In the genomic region with DNA sequence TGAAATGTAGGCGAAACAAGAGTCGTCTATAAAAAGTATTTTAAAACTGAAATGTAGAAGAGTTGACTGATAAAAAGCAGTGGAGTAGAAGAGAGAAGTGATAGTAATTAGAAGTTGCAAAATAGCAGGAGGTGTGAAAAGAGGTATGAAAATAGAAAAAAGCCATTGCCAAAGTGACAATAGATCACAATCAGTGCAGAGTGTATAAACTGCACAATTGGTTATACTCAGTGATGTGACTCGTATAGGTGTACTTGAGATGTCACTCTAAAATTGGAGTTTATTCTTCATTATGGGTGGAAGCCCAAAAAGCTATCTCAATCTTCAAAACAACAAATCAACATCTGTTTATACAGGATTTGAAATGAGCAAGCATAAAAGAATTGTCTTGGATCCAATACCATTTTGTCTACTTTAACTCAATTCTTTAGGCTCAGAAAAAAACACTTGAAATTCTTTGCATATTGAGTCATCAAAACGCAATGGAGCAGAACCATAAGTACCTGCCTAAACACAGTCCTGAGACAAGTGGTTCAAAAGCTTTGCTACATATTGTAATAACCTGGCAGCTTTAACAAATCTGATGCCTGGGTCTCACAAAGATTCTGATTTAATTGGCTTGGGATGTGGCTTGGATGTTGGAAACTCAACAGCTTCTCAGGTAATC, we compare ENCODE assay signal across 8 cellular contexts. TPM values are rescaled to one million over a fixed set of nuclear protein-coding genes. Genes with fewer than 3 reads are reported as not detected.
DNase-seq lines count a peak whose midpoint lies in the region; ATAC-seq and TF ChIP-seq lines count a peak whose summit lies in the region.
"Had no signal": no experiment of that assay in that cellular context is flagged by ENCODE, and none has a peak within 500 bp of the region (broad histone marks: within the 10 kb centered on the region; RNA-seq: fewer than 3 reads in every experiment).

No MANE protein-coding gene starts in this region.

- TF ChIP-seq CTCF in lower lobe of right lung (IDR thresholded peaks at IDR 0.05) (no peak), nephron progenitor cell (IDR thresholded peaks at IDR 0.05) (no peak), suprapubic skin (IDR thresholded peaks at IDR 0.05) (no peak)

- no peaks in the 10 kb centered on the region for H3K27me3 Mint-ChIP-seq in nephron progenitor cell (ENCODE audit: low read depth, poor library complexity)

- no peak overlapping the region for H3K4me3 ChIP-seq in lower lobe of right lung
- no peak overlapping the region for H3K4me3 ChIP-seq in suprapubic skin

- H3K4me1 Mint-ChIP-seq in nephron progenitor cell = no peaks in the 10 kb centered on the region

- H3K27me3 ChIP-seq in lower lobe of right lung (ENCODE audit: low read depth) (no peaks in the 10 kb centered on the region), suprapubic skin (no peaks in the 10 kb centered on the region)

- H3K27ac Mint-ChIP-seq in nephron progenitor cell = no peak overlapping the region

- no peaks in the 10 kb centered on the region for H3K9me3 ChIP-seq in lower lobe of right lung
- H3K9me3 ChIP-seq in suprapubic skin = no peaks in the 10 kb centered on the region

- TF ChIP-seq POLR2A in suprapubic skin (IDR thresholded peaks at IDR 0.05) = no peak

- H3K36me3 Mint-ChIP-seq in nephron progenitor cell (ENCODE audit: low read depth) = peaks cover 49% of the 10 kb centered on the region

- DNase-seq in NCI-H524 treated with DMSO at 0.1 percent for 48 hours (lab: John Stamatoyannopoulos, UW) (peak; percentile 19), lower lobe of right lung (no peak), nephron progenitor cell (no peak), D341Med (ENCODE audit: low spot score) (no peak), suprapubic skin (ENCODE audit: low spot score in 2 of 2) (no peak)

- H3K36me3 ChIP-seq in lower lobe of right lung (peaks cover 13% of the 10 kb centered on the region), suprapubic skin (no peaks in the 10 kb centered on the region)

- 69% methylated on average over 4 of the region's 4 CpGs for WGBS in suprapubic skin

- H3K27ac ChIP-seq in lower lobe of right lung (no peak overlapping the region), suprapubic skin (no peak overlapping the region)
- H3K27ac ChIP-seq: VCaP had no signal

- peak; percentile 93 for ATAC-seq in GM19043 (IDR thresholded peaks at IDR 0.05; ENCODE audit: low read depth, unreplicated experiment)
- peak; percentile 68 for ATAC-seq in HG03025 (IDR thresholded peaks at IDR 0.05; ENCODE audit: low FRiP score, unreplicated experiment)
- peak; percentile 85 to 94 for ATAC-seq in lower lobe of right lung

- H3K4me1 ChIP-seq in lower lobe of right lung (peaks cover 8% of the 10 kb centered on the region), suprapubic skin (peaks cover 3% of the 10 kb centered on the region)

- no peak overlapping the region for H3K4me3 Mint-ChIP-seq in nephron progenitor cell

- TF ChIP-seq EP300 in suprapubic skin (IDR thresholded peaks at IDR 0.05) = no peak

- H3K9me3 Mint-ChIP-seq in nephron progenitor cell = peaks cover 3% of the 10 kb centered on the region

- intact Hi-C loops in lower lobe of right lung (cut with DNase I) = no loop called here

RNA-seq across cellular contexts. Expression of a gene that starts 8.8 kb away (rescaled TPM):
- total RNA-seq in lower lobe of right lung (13.4 TPM), suprapubic skin (1 to 10 TPM; 2.5 to 4.0 (median 3.4) TPM)

RNA-seq across cellular contexts. Expression of a gene that starts 9.3 kb away (rescaled TPM):
- total RNA-seq in lower lobe of right lung (24.3 TPM), suprapubic skin (10 to 100 TPM in 3 of 4 donors, 1 to 10 TPM in 1; 6.2 to 19.7 (median 11.5) TPM)

RNA-seq across cellular contexts. Expression of a gene that starts 42.3 kb away (rescaled TPM):
- 348 TPM for total RNA-seq in lower lobe of right lung
- 100 to 1,000 TPM; 375 to 558 (median 498) TPM for total RNA-seq in suprapubic skin
